Comparison of ENCODE assay signal across 27 cellular contexts in genomic region chr1:38094711-38095336, GRCh38. TPM values are rescaled to one million over a fixed set of nuclear protein-coding genes. Genes with fewer than 3 reads are reported as not detected.
"Had no signal": no experiment of that assay in that cellular context is flagged by ENCODE, and none has a peak within 500 bp of the region (broad histone marks: within the 10 kb centered on the region; RNA-seq: fewer than 3 reads in every experiment).

No MANE protein-coding gene starts in this region.

- ATAC-seq: activated T-cell treated with anti-CD3 and anti-CD28 coated beads, Interleukin-2, amount 50 U/mL, for 4 hours; esophagus mucosa; left lung; stimulated activated naive CD8-positive, alpha-beta T cell treated with anti-CD3 and anti-CD28 coated beads, Interleukin-15, Interleukin-2, amounts not matched to agents 100 U/mL and 50 U/mL, for 24 hours; T-helper 17 cell had no signal

- H3K4me3 ChIP-seq: cardiac muscle cell, hepatocyte, left lung, lung, prostate gland, right atrium auricular region, upper lobe of left lung had no signal

- H3K4me3 Mint-ChIP-seq: activated naive CD8-positive, alpha-beta T cell treated with anti-CD3 and anti-CD28 coated beads, Interleukin-2, amount 10 ng/mL, durations not matched to agents 7 days and 5 days; activated T-cell treated with anti-CD3 and anti-CD28 coated beads, Interleukin-2, amount 50 U/mL, for 4 hours; dendritic cell treated with granulocyte-macrophage colony-stimulating factor and Interleukin-4, amounts not matched to agents 40 ng/mL and 50 ng/mL, for 4 days; immature natural killer cell; naive B cell; T-helper 17 cell had no signal

- H3K9me3 Mint-ChIP-seq: activated naive CD8-positive, alpha-beta T cell treated with anti-CD3 and anti-CD28 coated beads, Interleukin-2, amount 10 ng/mL, durations not matched to agents 7 days and 5 days; activated T-cell treated with anti-CD3 and anti-CD28 coated beads, Interleukin-2, amount 50 U/mL, for 4 hours; activated T-helper 2 cell treated with anti-CD3 and anti-CD28 coated beads, Interferon-gamma antibody, Interleukin-2, Interleukin-4, amounts not matched to agents 10 μg/mL and 5 μg/mL and 100 μg/mL, durations not matched to agents 14 hours and 24 hours and 36 hours; dendritic cell treated with granulocyte-macrophage colony-stimulating factor and Interleukin-4, amounts not matched to agents 40 ng/mL and 50 ng/mL, for 4 days; immature natural killer cell had no signal

- H3K9me3 ChIP-seq: left lung, prostate gland, right atrium auricular region, upper lobe of left lung had no signal

- DNase-seq: activated CD4-positive, alpha-beta T cell treated with anti-CD3 and anti-CD28 coated beads for 4 hours; activated CD4-positive, alpha-beta T cell treated with anti-CD3 and anti-CD28 coated beads, Interleukin-2, amount 50 U/mL, for 48 hours; activated CD4-positive, CD25-positive, alpha-beta regulatory T cell; activated CD8-positive, alpha-beta memory T cell treated with anti-CD3 and anti-CD28 coated beads, Interleukin-2, amount 50 U/mL, for 48 hours; activated naive CD4-positive, alpha-beta T cell treated with Interleukin-2 at 50 U/mL for 16 hours; activated naive CD8-positive, alpha-beta T cell treated with anti-CD3 and anti-CD28 coated beads, Interleukin-2, amount 10 ng/mL, durations not matched to agents 7 days and 5 days; activated T-cell treated with anti-CD3 and anti-CD28 coated beads, Interleukin-2, amount 50 U/mL, for 4 hours; amygdala; effector memory CD4-positive, alpha-beta T cell; foreskin melanocyte; immature natural killer cell; left lung; naive B cell; stimulated activated CD4-positive, alpha-beta T cell treated with anti-CD3 and anti-CD28 coated beads, Interleukin-4, amount 100 ng/mL, for 4 hours; stimulated activated naive CD8-positive, alpha-beta T cell treated with anti-CD3 and anti-CD28 coated beads, Interleukin-15, Interleukin-2, amounts not matched to agents 100 U/mL and 50 U/mL, for 24 hours; T-helper 17 cell; upper lobe of left lung had no signal

- H3K36me3 ChIP-seq: cardiac muscle cell, left lung, prostate gland, right atrium auricular region, upper lobe of left lung had no signal

- H3K27ac Mint-ChIP-seq: activated naive CD8-positive, alpha-beta T cell treated with anti-CD3 and anti-CD28 coated beads, Interleukin-2, amount 10 ng/mL, durations not matched to agents 7 days and 5 days; activated T-helper 2 cell treated with anti-CD3 and anti-CD28 coated beads, Interferon-gamma antibody, Interleukin-2, Interleukin-4, amounts not matched to agents 10 μg/mL and 5 μg/mL and 100 μg/mL, durations not matched to agents 14 hours and 24 hours and 36 hours; dendritic cell treated with granulocyte-macrophage colony-stimulating factor and Interleukin-4, amounts not matched to agents 40 ng/mL and 50 ng/mL, for 4 days; immature natural killer cell; T-helper 17 cell had no signal

- H3K4me1 ChIP-seq: left lung, prostate gland, right atrium auricular region, upper lobe of left lung had no signal

- H3K36me3 Mint-ChIP-seq: activated naive CD8-positive, alpha-beta T cell treated with anti-CD3 and anti-CD28 coated beads, Interleukin-2, amount 10 ng/mL, durations not matched to agents 7 days and 5 days; immature natural killer cell; naive B cell had no signal

- H3K4me1 Mint-ChIP-seq: immature natural killer cell, naive B cell had no signal

- H3K27me3 ChIP-seq: cardiac muscle cell, right atrium auricular region, upper lobe of left lung had no signal

- H3K27ac ChIP-seq: cardiac muscle cell, hepatocyte, left lung, prostate gland, right atrium auricular region, upper lobe of left lung had no signal

RNA-seq across cellular contexts. Expression of gene POU3F1, which starts 48.2 kb away (rescaled TPM):
- total RNA-seq: endothelial cell of umbilical vein, hepatocyte, left lung, right atrium auricular region, subcutaneous adipose tissue had no signal
- polyA plus RNA-seq: endothelial cell of umbilical vein had no signal
